ENCODE assay signal across 8 cellular contexts in genomic region chr3:52056968-52057805, GRCh38.
A peak's percentile ranks its signal among the peaks of the same experiment; 100 is the strongest.
DNase-seq lines count a peak whose midpoint lies in the region; ATAC-seq and TF ChIP-seq lines count a peak whose summit lies in the region.

No MANE protein-coding gene starts in this region.

- no peak for TF ChIP-seq CTCF in AG10803 (conservative IDR thresholded peaks at IDR 0.05; ENCODE audit: low read length)

- ATAC-seq in GM19035 (IDR thresholded peaks at IDR 0.05; ENCODE audit: unreplicated experiment): peak; percentile 78
- ATAC-seq in HG03342 (IDR thresholded peaks at IDR 0.05; ENCODE audit: unreplicated experiment): peak; percentile 77
- peak; percentile 88 for ATAC-seq in central memory CD8-positive, alpha-beta T cell (replicated peaks; ENCODE audit: extremely low read depth, poor library complexity, severe bottlenecking)

- H3K9me3 Mint-ChIP-seq in central memory CD8-positive, alpha-beta T cell: no peaks in the 10 kb centered on the region

- H3K27me3 Mint-ChIP-seq in central memory CD8-positive, alpha-beta T cell: no peaks in the 10 kb centered on the region

- DNase-seq in AG10803 (ENCODE audit: low read depth) (peak; percentile 98), NCI-H345 treated with DMSO at 0.1 percent for 48 hours (lab: John Stamatoyannopoulos, UW; ENCODE audit: unreplicated experiment) (peak; percentile 94), inferior parietal cortex (ENCODE audit: extremely low spot score) (peak; percentile 99), smooth muscle cell of the brain vasculature (ENCODE audit: low read depth, low spot score) (peak; percentile 98)
- DNase-seq in activated CD4-positive, CD25-positive, alpha-beta regulatory T cell treated with anti-CD3 and anti-CD28 coated beads, Interleukin-2, amount 50 U/mL, for 16 hours (ENCODE audit: low read depth, low spot score): peak; percentile 99
- peak; percentile 93 to 98 for DNase-seq in central memory CD8-positive, alpha-beta T cell (ENCODE audit: low spot score in 2 of 2)

- peaks cover 33% of the 10 kb centered on the region for H3K4me1 Mint-ChIP-seq in central memory CD8-positive, alpha-beta T cell

- H3K4me3 ChIP-seq in AG10803 (ENCODE audit: low read length): peak overlapping the region; percentile 80

- H3K36me3 Mint-ChIP-seq in central memory CD8-positive, alpha-beta T cell (ENCODE audit: insufficient read depth): peaks cover 15% of the 10 kb centered on the region

- H3K27ac Mint-ChIP-seq in central memory CD8-positive, alpha-beta T cell (ENCODE audit: low read depth): peak overlapping the region; percentile 87

- H3K4me3 Mint-ChIP-seq in central memory CD8-positive, alpha-beta T cell: peak overlapping the region; percentile 92

Comparison
In these comparisons a context has a peak if more than half of its experiments do, and no peak if none do; other contexts are left out.
1. Peak in every context shown above with its lines: DNase-seq, ATAC-seq and H3K4me3 ChIP-seq.